ENCODE assay signal across 14 cellular contexts in the genomic region with DNA sequence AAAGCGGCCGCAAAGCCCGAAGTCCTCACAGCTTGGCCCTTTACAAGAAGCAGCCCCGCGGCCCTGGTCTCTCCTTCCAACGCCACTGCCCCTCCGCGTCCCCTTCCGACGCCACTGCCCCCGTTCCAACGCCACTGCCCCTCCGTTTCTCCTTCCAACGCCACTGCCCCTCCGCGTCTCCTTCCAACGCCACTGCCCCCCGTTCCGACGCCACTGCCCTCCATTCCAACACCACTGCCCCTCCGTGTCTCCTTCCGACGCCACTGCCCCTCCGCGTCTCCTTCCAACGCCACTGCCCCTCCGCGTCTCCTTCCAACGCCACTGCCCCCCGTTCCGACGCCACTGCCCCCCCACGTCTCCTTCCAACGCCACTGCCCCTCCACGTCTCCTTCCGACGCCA. TPM values are rescaled to one million over a fixed set of nuclear protein-coding genes. Genes with fewer than 3 reads are reported as not detected.
"Had no signal": no experiment of that assay in that cellular context is flagged by ENCODE, and none has a peak within 500 bp of the region (broad histone marks: within the 10 kb centered on the region; RNA-seq: fewer than 3 reads in every experiment).

No MANE protein-coding gene starts in this region.

- H3K27ac Mint-ChIP-seq: activated CD4-positive, alpha-beta T cell treated with anti-CD3 and anti-CD28 coated beads, Interleukin-2, amount 10 ng/mL, durations not matched to agents 24 days and 14 days; activated CD8-positive, alpha-beta T cell treated with anti-CD3 and anti-CD28 coated beads, Interleukin-2, amount 10 ng/mL, durations not matched to agents 7 days and 5 days; activated T-helper 1 cell treated with anti-CD3 and anti-CD28 coated beads, Interleukin-12 subunit alpha, Interleukin-12 subunit beta, Interleukin-2, Interleukin-4 antibody, amounts not matched to agents 30 ng/mL and 10 ng/mL and 1 ng/mL, durations not matched to agents 14 hours and 24 hours and 36 hours had no signal

- H3K27ac ChIP-seq: pancreas, testis had no signal

- H3K9me3 ChIP-seq: pancreas, stomach, testis had no signal

- H3K27me3 ChIP-seq: pancreas, testis had no signal

- H3K4me1 ChIP-seq: pancreas, stomach, testis had no signal

- H3K4me1 Mint-ChIP-seq: activated CD4-positive, alpha-beta T cell treated with anti-CD3 and anti-CD28 coated beads, Interleukin-2, amount 10 ng/mL, durations not matched to agents 24 days and 14 days had no signal

- H3K4me3 ChIP-seq: pancreas had no signal

- DNase-seq: activated CD4-positive, CD25-positive, alpha-beta regulatory T cell; kidney glomerular epithelial cell; stomach; SW 1271; testis had no signal

- ATAC-seq: esophagus mucosa had no signal

- H3K36me3 ChIP-seq: pancreas had no signal

- FAIRE-seq: colon, pancreas, TTC549 had no signal

RNA-seq across cellular contexts. Expression of gene PAPOLB, which starts 53.3 kb away (rescaled TPM):
- total RNA-seq: activated CD4-positive, alpha-beta T cell treated with anti-CD3 and anti-CD28 coated beads, Interleukin-2, amount 10 ng/mL, durations not matched to agents 24 days and 14 days; activated T-helper 1 cell treated with anti-CD3 and anti-CD28 coated beads, Interleukin-12 subunit alpha, Interleukin-12 subunit beta, Interleukin-2, Interleukin-4 antibody, amounts not matched to agents 30 ng/mL and 10 ng/mL and 1 ng/mL, durations not matched to agents 14 hours and 24 hours and 36 hours; esophagus mucosa; glomerular endothelial cell; T-helper 2 cell treated with Interferon-gamma antibody and Interleukin-4, amounts not matched to agents 100 ng/mL and 5 ng/mL, for 36 hours had no signal
